Comparison of ENCODE assay signal across 38 cellular contexts in genomic region chrX:104789784-104790183, GRCh38.
"Had no signal": no experiment of that assay in that cellular context is flagged by ENCODE, and none has a peak within 500 bp of the region (broad histone marks: within the 10 kb centered on the region; RNA-seq: fewer than 3 reads in every experiment).

No MANE protein-coding gene starts in this region.

- H3K36me3 Mint-ChIP-seq: activated CD8-positive, alpha-beta memory T cell treated with anti-CD3 and anti-CD28 coated beads, Interleukin-2, amount 10 ng/mL, durations not matched to agents 7 days and 5 days; activated naive CD4-positive, alpha-beta T cell treated with anti-CD3 and anti-CD28 coated beads, Interleukin-2, amount 10 ng/mL, durations not matched to agents 7 days and 5 days; activated naive CD4-positive, alpha-beta T cell treated with anti-CD3 and anti-CD28 coated beads, Interleukin-2, amount 50 U/mL, for 24 hours; activated naive CD8-positive, alpha-beta T cell; activated naive CD8-positive, alpha-beta T cell treated with anti-CD3 and anti-CD28 coated beads, Interleukin-2, amount 10 ng/mL, durations not matched to agents 7 days and 5 days; WTC11 had no signal

- H3K4me3 Mint-ChIP-seq: activated CD4-positive, alpha-beta memory T cell treated with anti-CD3 and anti-CD28 coated beads, Interleukin-2, amount 10 ng/mL, durations not matched to agents 7 days and 5 days; activated CD4-positive, alpha-beta T cell treated with anti-CD3 and anti-CD28 coated beads for 36 hours; activated CD4-positive, alpha-beta T cell treated with anti-CD3 and anti-CD28 coated beads, Interleukin-2, amount 10 ng/mL, durations not matched to agents 7 days and 5 days; activated CD8-positive, alpha-beta memory T cell treated with anti-CD3 and anti-CD28 coated beads, Interleukin-2, amount 10 ng/mL, durations not matched to agents 7 days and 5 days; activated CD8-positive, alpha-beta T cell treated with anti-CD3 and anti-CD28 coated beads, Interleukin-2, amount 10 ng/mL, durations not matched to agents 7 days and 5 days; activated naive CD4-positive, alpha-beta T cell treated with anti-CD3 and anti-CD28 coated beads, Interleukin-2, amount 10 ng/mL, durations not matched to agents 7 days and 5 days; activated naive CD4-positive, alpha-beta T cell treated with anti-CD3 and anti-CD28 coated beads, Interleukin-2, amount 50 U/mL, for 24 hours; activated naive CD8-positive, alpha-beta T cell; activated naive CD8-positive, alpha-beta T cell treated with anti-CD3 and anti-CD28 coated beads, Interleukin-2, amount 10 ng/mL, durations not matched to agents 7 days and 5 days; activated naive CD8-positive, alpha-beta T cell treated with anti-CD3 and anti-CD28 coated beads, Interleukin-2, amount 50 U/mL, for 24 hours; activated T-cell treated with anti-CD3 and anti-CD28 coated beads, Interleukin-2, amount 50 U/mL, for 24 hours; T-helper 1 cell treated with Interleukin-12 subunit alpha and Interleukin-12 subunit beta and Interleukin-4 antibody, amounts not matched to agents 30 μg/mL and 1 μg/mL, for 36 hours; T-helper 2 cell treated with Interferon-gamma antibody and Interleukin-4, amounts not matched to agents 5 μg/mL and 100 μg/mL, for 36 hours; WTC11 had no signal

- H3K4me1 ChIP-seq: ascending aorta, body of pancreas, breast epithelium had no signal

- H3K9me3 ChIP-seq: ascending aorta, body of pancreas, breast epithelium had no signal

- DNase-seq: activated CD4-positive, alpha-beta memory T cell treated with anti-CD3 and anti-CD28 coated beads, Interleukin-2, amount 10 ng/mL, durations not matched to agents 7 days and 5 days; activated CD4-positive, alpha-beta T cell treated with anti-CD3 and anti-CD28 coated beads for 1 hour; activated CD4-positive, alpha-beta T cell treated with anti-CD3 and anti-CD28 coated beads for 36 hours; activated CD4-positive, alpha-beta T cell treated with anti-CD3 and anti-CD28 coated beads for 48 hours; activated CD4-positive, alpha-beta T cell treated with anti-CD3 and anti-CD28 coated beads, Interleukin-2, amount 10 ng/mL, durations not matched to agents 7 days and 5 days; activated CD4-positive, alpha-beta T cell treated with anti-CD3 and anti-CD28 coated beads, Interleukin-2, amount 50 U/mL, for 48 hours; activated CD4-positive, CD25-positive, alpha-beta regulatory T cell; activated CD8-positive, alpha-beta memory T cell treated with anti-CD3 and anti-CD28 coated beads for 24 hours; activated CD8-positive, alpha-beta memory T cell treated with anti-CD3 and anti-CD28 coated beads, Interleukin-2, amount 10 ng/mL, durations not matched to agents 7 days and 5 days; activated CD8-positive, alpha-beta memory T cell treated with anti-CD3 and anti-CD28 coated beads, Interleukin-2, amount 50 U/mL, for 48 hours; activated CD8-positive, alpha-beta T cell treated with anti-CD3 and anti-CD28 coated beads, Interleukin-2, amount 10 ng/mL, durations not matched to agents 7 days and 5 days; activated effector memory CD4-positive, alpha-beta T cell treated with Interleukin-2 at 50 U/mL for 16 hours; activated gamma-delta T cell; activated naive CD4-positive, alpha-beta T cell treated with anti-CD3 and anti-CD28 coated beads, Interleukin-2, amount 10 ng/mL, durations not matched to agents 7 days and 5 days; activated naive CD4-positive, alpha-beta T cell treated with Interleukin-2 at 50 U/mL for 16 hours; activated naive CD8-positive, alpha-beta T cell treated with anti-CD3 and anti-CD28 coated beads, Interleukin-2, amount 10 ng/mL, durations not matched to agents 7 days and 5 days; activated naive CD8-positive, alpha-beta T cell treated with anti-CD3 and anti-CD28 coated beads, Interleukin-2, amount 50 U/mL, for 24 hours; activated T-cell treated with anti-CD3 and anti-CD28 coated beads, Interleukin-2, amount 50 U/mL, for 24 hours; activated T-cell treated with anti-CD3 and anti-CD28 coated beads, Interleukin-2, amount 50 U/mL, for 48 hours; amygdala; anterior cingulate cortex; body of pancreas; brain microvascular endothelial cell; central memory CD4-positive, alpha-beta T cell; SW 1271; T-helper 1 cell; T-helper 2 cell; T-helper 9 cell; WERI-Rb-1 had no signal

- H3K27ac ChIP-seq: ascending aorta, body of pancreas, brain microvascular endothelial cell, breast epithelium, WERI-Rb-1 had no signal

- H3K27ac Mint-ChIP-seq: activated CD4-positive, alpha-beta memory T cell treated with anti-CD3 and anti-CD28 coated beads, Interleukin-2, amount 10 ng/mL, durations not matched to agents 7 days and 5 days; activated CD4-positive, alpha-beta T cell treated with anti-CD3 and anti-CD28 coated beads for 36 hours; activated CD4-positive, alpha-beta T cell treated with anti-CD3 and anti-CD28 coated beads, Interleukin-2, amount 10 ng/mL, durations not matched to agents 7 days and 5 days; activated CD8-positive, alpha-beta memory T cell treated with anti-CD3 and anti-CD28 coated beads, Interleukin-2, amount 10 ng/mL, durations not matched to agents 7 days and 5 days; activated CD8-positive, alpha-beta T cell treated with anti-CD3 and anti-CD28 coated beads, Interleukin-2, amount 10 ng/mL, durations not matched to agents 7 days and 5 days; activated naive CD4-positive, alpha-beta T cell treated with anti-CD3 and anti-CD28 coated beads, Interleukin-2, amount 10 ng/mL, durations not matched to agents 7 days and 5 days; activated naive CD4-positive, alpha-beta T cell treated with anti-CD3 and anti-CD28 coated beads, Interleukin-2, amount 50 U/mL, for 24 hours; activated naive CD8-positive, alpha-beta T cell; activated naive CD8-positive, alpha-beta T cell treated with anti-CD3 and anti-CD28 coated beads, Interleukin-2, amount 10 ng/mL, durations not matched to agents 7 days and 5 days; activated naive CD8-positive, alpha-beta T cell treated with anti-CD3 and anti-CD28 coated beads, Interleukin-2, amount 50 U/mL, for 24 hours; activated T-cell treated with anti-CD3 and anti-CD28 coated beads, Interleukin-2, amount 50 U/mL, for 24 hours; activated T-helper 2 cell treated with anti-CD3 and anti-CD28 coated beads, Interferon-gamma antibody, Interleukin-2, Interleukin-4, amounts not matched to agents 10 μg/mL and 5 μg/mL and 100 μg/mL, durations not matched to agents 14 hours and 24 hours and 36 hours; T-helper 1 cell treated with Interleukin-12 subunit alpha and Interleukin-12 subunit beta and Interleukin-4 antibody, amounts not matched to agents 30 μg/mL and 1 μg/mL, for 36 hours; T-helper 2 cell treated with Interferon-gamma antibody and Interleukin-4, amounts not matched to agents 5 μg/mL and 100 μg/mL, for 36 hours; WTC11 had no signal

- H3K4me1 Mint-ChIP-seq: activated CD4-positive, alpha-beta memory T cell treated with anti-CD3 and anti-CD28 coated beads, Interleukin-2, amount 10 ng/mL, durations not matched to agents 7 days and 5 days; activated CD4-positive, alpha-beta T cell treated with anti-CD3 and anti-CD28 coated beads for 36 hours; activated CD4-positive, alpha-beta T cell treated with anti-CD3 and anti-CD28 coated beads, Interleukin-2, amount 10 ng/mL, durations not matched to agents 7 days and 5 days; activated CD8-positive, alpha-beta memory T cell treated with anti-CD3 and anti-CD28 coated beads, Interleukin-2, amount 10 ng/mL, durations not matched to agents 7 days and 5 days; activated naive CD4-positive, alpha-beta T cell treated with anti-CD3 and anti-CD28 coated beads, Interleukin-2, amount 10 ng/mL, durations not matched to agents 7 days and 5 days; activated naive CD4-positive, alpha-beta T cell treated with anti-CD3 and anti-CD28 coated beads, Interleukin-2, amount 50 U/mL, for 24 hours; activated naive CD8-positive, alpha-beta T cell treated with anti-CD3 and anti-CD28 coated beads, Interleukin-2, amount 10 ng/mL, durations not matched to agents 7 days and 5 days; activated naive CD8-positive, alpha-beta T cell treated with anti-CD3 and anti-CD28 coated beads, Interleukin-2, amount 50 U/mL, for 24 hours had no signal

- H3K9me3 Mint-ChIP-seq: activated CD4-positive, alpha-beta memory T cell treated with anti-CD3 and anti-CD28 coated beads, Interleukin-2, amount 10 ng/mL, durations not matched to agents 7 days and 5 days; activated CD4-positive, alpha-beta T cell treated with anti-CD3 and anti-CD28 coated beads, Interleukin-2, amount 10 ng/mL, durations not matched to agents 7 days and 5 days; activated naive CD4-positive, alpha-beta T cell treated with anti-CD3 and anti-CD28 coated beads, Interleukin-2, amount 10 ng/mL, durations not matched to agents 7 days and 5 days; activated naive CD4-positive, alpha-beta T cell treated with anti-CD3 and anti-CD28 coated beads, Interleukin-2, amount 50 U/mL, for 24 hours; activated naive CD8-positive, alpha-beta T cell treated with anti-CD3 and anti-CD28 coated beads, Interleukin-2, amount 10 ng/mL, durations not matched to agents 7 days and 5 days; activated naive CD8-positive, alpha-beta T cell treated with anti-CD3 and anti-CD28 coated beads, Interleukin-2, amount 50 U/mL, for 24 hours; activated T-cell treated with anti-CD3 and anti-CD28 coated beads, Interleukin-2, amount 50 U/mL, for 24 hours; activated T-helper 2 cell treated with anti-CD3 and anti-CD28 coated beads, Interferon-gamma antibody, Interleukin-2, Interleukin-4, amounts not matched to agents 10 μg/mL and 5 μg/mL and 100 μg/mL, durations not matched to agents 14 hours and 24 hours and 36 hours; T-helper 1 cell treated with Interleukin-12 subunit alpha and Interleukin-12 subunit beta and Interleukin-4 antibody, amounts not matched to agents 30 μg/mL and 1 μg/mL, for 36 hours; T-helper 2 cell treated with Interferon-gamma antibody and Interleukin-4, amounts not matched to agents 5 μg/mL and 100 μg/mL, for 36 hours; WTC11 had no signal

- H3K4me3 ChIP-seq: ascending aorta, body of pancreas, breast epithelium had no signal

- H3K27me3 Mint-ChIP-seq: activated CD4-positive, alpha-beta memory T cell treated with anti-CD3 and anti-CD28 coated beads, Interleukin-2, amount 10 ng/mL, durations not matched to agents 7 days and 5 days; activated CD4-positive, alpha-beta T cell treated with anti-CD3 and anti-CD28 coated beads, Interleukin-2, amount 10 ng/mL, durations not matched to agents 7 days and 5 days; activated CD8-positive, alpha-beta memory T cell treated with anti-CD3 and anti-CD28 coated beads, Interleukin-2, amount 10 ng/mL, durations not matched to agents 7 days and 5 days; activated naive CD4-positive, alpha-beta T cell treated with anti-CD3 and anti-CD28 coated beads, Interleukin-2, amount 10 ng/mL, durations not matched to agents 7 days and 5 days; activated naive CD8-positive, alpha-beta T cell treated with anti-CD3 and anti-CD28 coated beads, Interleukin-2, amount 10 ng/mL, durations not matched to agents 7 days and 5 days; activated naive CD8-positive, alpha-beta T cell treated with anti-CD3 and anti-CD28 coated beads, Interleukin-2, amount 50 U/mL, for 24 hours had no signal

- ATAC-seq: activated CD4-positive, alpha-beta T cell treated with anti-CD3 and anti-CD28 coated beads for 36 hours; activated CD4-positive, CD25-positive, alpha-beta regulatory T cell treated with anti-CD3 and anti-CD28 coated beads, Interleukin-2, amount 50 U/mL, for 24 hours; activated CD8-positive, alpha-beta memory T cell treated with anti-CD3 and anti-CD28 coated beads, Interleukin-2, amount 10 ng/mL, durations not matched to agents 7 days and 5 days; activated CD8-positive, alpha-beta T cell treated with anti-CD3 and anti-CD28 coated beads, Interleukin-2, amount 10 ng/mL, durations not matched to agents 7 days and 5 days; activated naive CD8-positive, alpha-beta T cell treated with anti-CD3 and anti-CD28 coated beads, Interleukin-2, amount 50 U/mL, for 24 hours; body of pancreas; WTC11 had no signal

- H3K27me3 ChIP-seq: ascending aorta, body of pancreas, brain microvascular endothelial cell had no signal

- H3K36me3 ChIP-seq: ascending aorta, brain microvascular endothelial cell, breast epithelium, WERI-Rb-1 had no signal
